14 cellular contexts compared by ENCODE assay signal in the genomic region with DNA sequence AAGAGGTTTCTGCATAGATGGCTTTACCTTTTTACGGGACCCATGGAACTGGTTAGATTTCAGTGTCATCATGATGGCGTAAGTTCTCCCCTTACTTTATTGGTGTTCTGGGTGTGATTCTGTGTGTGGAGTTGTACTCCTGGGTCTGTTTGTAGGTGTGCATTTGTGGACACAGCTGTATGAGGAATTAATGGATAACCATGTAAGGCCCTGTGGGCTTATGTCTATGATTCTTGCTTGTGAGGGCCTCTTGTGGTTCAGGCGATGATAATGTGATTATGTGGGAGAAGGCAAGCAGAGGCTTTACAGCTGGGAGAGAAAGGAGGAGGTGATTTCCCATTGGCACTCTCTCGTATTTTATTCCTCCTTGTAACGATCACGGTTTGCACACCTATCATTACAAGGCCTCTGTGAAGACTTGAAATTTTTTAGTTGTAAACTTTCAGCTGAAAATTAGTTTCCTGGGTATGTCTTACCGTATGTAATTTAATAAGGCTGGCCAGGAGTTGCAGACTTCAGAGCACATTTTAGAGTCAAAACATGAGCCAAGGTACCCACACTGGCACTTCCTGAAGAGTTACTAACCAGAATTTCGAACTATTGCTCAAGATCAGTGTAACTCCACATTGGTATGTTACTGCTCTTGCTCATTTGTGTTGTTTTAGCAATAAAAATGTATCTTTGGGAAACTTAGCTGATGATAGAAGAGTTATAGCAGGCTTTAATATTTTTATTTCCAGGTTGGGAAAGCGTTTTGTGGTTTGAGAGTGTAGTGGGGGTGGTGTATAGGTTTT.
DNase-seq lines count a peak whose midpoint lies in the region; ATAC-seq, FAIRE-seq and TF ChIP-seq lines count a peak whose summit lies in the region.
"Had no signal": no experiment of that assay in that cellular context is flagged by ENCODE, and none has a peak within 500 bp of the region (broad histone marks: within the 10 kb centered on the region; RNA-seq: fewer than 3 reads in every experiment).

No MANE protein-coding gene starts in this region.

- in situ Hi-C loops in HepG2 (cut with HindIII; ENCODE audit: extremely low pct_ligation_motif_present, low pct_unique_long_range_greater_than_20kb), result no loop called here

- H3K9me3 Mint-ChIP-seq in activated CD8-positive, alpha-beta T cell treated with anti-CD3 and anti-CD28 coated beads for 36 hours, result no peaks in the 10 kb centered on the region
- H3K9me3 Mint-ChIP-seq: activated CD4-positive, alpha-beta T cell treated with anti-CD3 and anti-CD28 coated beads, Interleukin-2, amount 10 ng/mL, durations not matched to agents 7 days and 5 days had no signal

- ATAC-seq in HepG2, result peak; percentile 31; the same call in 1 of the 3 replicates
- ATAC-seq in activated CD8-positive, alpha-beta T cell treated with anti-CD3 and anti-CD28 coated beads for 36 hours, result no peak

- intact Hi-C loops in breast epithelium (cut with DNase I; ENCODE audit: low total_unique reads), result no loop called here
- intact Hi-C loops in HepG2 (cut with micrococcal nuclease; ENCODE audit: unreplicated experiment), result no loop called here
- intact Hi-C loops in activated CD8-positive, alpha-beta T cell treated with anti-CD3 and anti-CD28 coated beads for 36 hours (cut with micrococcal nuclease), result no loop called here

- POLR2A ChIA-PET in BJ (lab: Charles Lee) (no interaction called here), HepG2 (lab: Yijun Ruan, JAX) (no interaction called here)
- POLR2A ChIA-PET in activated CD8-positive, alpha-beta T cell treated with anti-CD3 and anti-CD28 coated beads for 36 hours (lab: Charles Lee), result no interaction called here

- H3K79me2 ChIP-seq in Loucy (ENCODE audit: insufficient read depth, low read length) (no peaks in the 10 kb centered on the region), HepG2 (ENCODE audit: insufficient read depth, low read length) (no peaks in the 10 kb centered on the region)

- H3K9me3 ChIP-seq in Loucy (ENCODE audit: insufficient read depth, low read depth, low read length) (no peaks in the 10 kb centered on the region), breast epithelium (no peaks in the 10 kb centered on the region), HepG2 (ENCODE audit: low read length) (no peaks in the 10 kb centered on the region)
- H3K9me3 ChIP-seq: left ventricle myocardium inferior, vagina had no signal

- H4K20me1 ChIP-seq in Loucy (ENCODE audit: insufficient read depth, low read length, poor library complexity, severe bottlenecking) (no peaks in the 10 kb centered on the region), HepG2 (ENCODE audit: insufficient read depth, low read length) (no peaks in the 10 kb centered on the region)

- no peaks in the 10 kb centered on the region for H3K27me3 Mint-ChIP-seq in activated CD8-positive, alpha-beta T cell treated with anti-CD3 and anti-CD28 coated beads for 36 hours

- TF ChIP-seq RAD21 in HepG2 (CRISPR knock-in tag; IDR thresholded peaks at IDR 0.05), result no peak

- BruUV-seq in HepG2 (replicated peaks; lab: Mats Ljungman, UMichigan), result no TSS peak

- TF ChIP-seq CTCF in BJ (IDR thresholded peaks at IDR 0.05; ENCODE audit: insufficient read depth, low read depth, low read length) (no peak), Loucy (conservative IDR thresholded peaks at IDR 0.05; ENCODE audit: low read length) (no peak), breast epithelium (IDR thresholded peaks at IDR 0.05) (no peak), HepG2 (CRISPR knock-in tag; IDR thresholded peaks at IDR 0.05) (0 out of 2 replicates have a peak, but pooled peaks have one; percentile 15)
- no peak for TF ChIP-seq CTCF in activated CD8-positive, alpha-beta T cell treated with anti-CD3 and anti-CD28 coated beads for 36 hours (IDR thresholded peaks at IDR 0.05)

- H3K4me3 ChIP-seq in BJ (ENCODE audit: low read depth, low read length), result no peak overlapping the region
- peak overlapping the region; percentile 24 for H3K4me3 ChIP-seq in Loucy (ENCODE audit: low read length, poor library complexity, severe bottlenecking)
- no peak overlapping the region for H3K4me3 ChIP-seq in breast epithelium
- no peak overlapping the region for H3K4me3 ChIP-seq in HepG2 (replicated peaks in 1 of 3; ENCODE audit: insufficient read depth in 1 of 3, low read depth in 2 of 3, low read length in 3 of 3)
- H3K4me3 ChIP-seq: left ventricle myocardium inferior, vagina had no signal

- H3K27ac Mint-ChIP-seq in activated CD8-positive, alpha-beta T cell treated with anti-CD3 and anti-CD28 coated beads for 36 hours, result no peak overlapping the region
- H3K27ac Mint-ChIP-seq: activated CD4-positive, alpha-beta T cell treated with anti-CD3 and anti-CD28 coated beads, Interleukin-2, amount 10 ng/mL, durations not matched to agents 7 days and 5 days had no signal

- no peaks in the 10 kb centered on the region for H3K36me3 Mint-ChIP-seq in activated CD8-positive, alpha-beta T cell treated with anti-CD3 and anti-CD28 coated beads for 36 hours (ENCODE audit: low read depth)

- no peak for FAIRE-seq in HepG2 (lab: Jason Lieb, UNC)

- H3K4me1 Mint-ChIP-seq in activated CD8-positive, alpha-beta T cell treated with anti-CD3 and anti-CD28 coated beads for 36 hours (ENCODE audit: low read depth), result peaks cover 2% of the 10 kb centered on the region

- H3K27me3 ChIP-seq in BJ (ENCODE audit: control insufficient read depth, insufficient read depth, low read length), result no peaks in the 10 kb centered on the region
- no peaks in the 10 kb centered on the region for H3K27me3 ChIP-seq in Loucy (ENCODE audit: insufficient read depth, low read length, poor library complexity, severe bottlenecking)
- no peaks in the 10 kb centered on the region for H3K27me3 ChIP-seq in breast epithelium
- H3K27me3 ChIP-seq in HepG2 (ENCODE audit: control insufficient read depth in 1 of 2, insufficient read depth in 2 of 2, low read length in 2 of 2), result no peaks in the 10 kb centered on the region
- H3K27me3 ChIP-seq: vagina had no signal

- H3K27ac ChIP-seq in breast epithelium (peak overlapping the region; percentile 11 to 28), HepG2 (ENCODE audit: extremely low read length, insufficient read depth, low read length) (no peak overlapping the region), substantia nigra (ENCODE audit: low read depth, low read length, poor library complexity, severe bottlenecking) (no peak overlapping the region)
- H3K27ac ChIP-seq: C4-2B, left ventricle myocardium inferior, vagina had no signal

- CTCF ChIA-PET in BJ (lab: Yijun Ruan, JAX), result interaction anchor here (0.8 to 1.6 kb wide), 3 partner anchors 8 to 97 kb away, joined by 3 to 4 read pairs (median 4); no protein-coding TSS in a partner anchor
- CTCF ChIA-PET in HepG2 (lab: Yijun Ruan, JAX; ENCODE audit: low intra/inter-chr PET ratio, low total read pairs), result no interaction called here
- CTCF ChIA-PET in activated CD8-positive, alpha-beta T cell treated with anti-CD3 and anti-CD28 coated beads for 36 hours (lab: Charles Lee), result interaction anchor here (1.6 to 2.1 kb wide), 4 partner anchors 8 to 266 kb away, joined by 4 to 9 read pairs (median 6); no protein-coding TSS in a partner anchor

- H3F3A ChIP-seq in Loucy (ENCODE audit: low read depth), result no peaks in the 10 kb centered on the region

- TF ChIP-seq POLR2A in breast epithelium (IDR thresholded peaks at IDR 0.05) (no peak), HepG2 (IDR thresholded peaks at IDR 0.05; ENCODE audit: insufficient read depth in 1 of 2, low read depth in 2 of 2, low read length in 2 of 2) (no peak)

- H3K4me2 ChIP-seq in Loucy (ENCODE audit: low read depth, low read length, poor library complexity, severe bottlenecking) (peak overlapping the region; percentile 58), HepG2 (ENCODE audit: low read depth, low read length) (no peak overlapping the region)

- H3K4me3 Mint-ChIP-seq in activated CD8-positive, alpha-beta T cell treated with anti-CD3 and anti-CD28 coated beads for 36 hours, result no peak overlapping the region
- H3K4me3 Mint-ChIP-seq: activated CD4-positive, alpha-beta T cell treated with anti-CD3 and anti-CD28 coated beads, Interleukin-2, amount 10 ng/mL, durations not matched to agents 7 days and 5 days had no signal

- H3K36me3 ChIP-seq in BJ (ENCODE audit: control insufficient read depth, insufficient read depth, low read length) (peaks cover 1% of the 10 kb centered on the region; the same call in 1 of the 2 replicates), Loucy (ENCODE audit: insufficient read depth, low read length) (no peaks in the 10 kb centered on the region), breast epithelium (no peaks in the 10 kb centered on the region), HepG2 (replicated peaks in 1 of 2; ENCODE audit: control insufficient read depth in 1 of 2, insufficient read depth in 2 of 2, low read length in 2 of 2) (no peaks in the 10 kb centered on the region)
- H3K36me3 ChIP-seq: left ventricle myocardium inferior, vagina had no signal

- no peaks in the 10 kb centered on the region for H3K9me2 ChIP-seq in Loucy (replicated peaks; ENCODE audit: low read depth, low read length)

- WGBS in HepG2 (ENCODE audit: low lambda C conversion rate), result 68% methylated on average over 9 of the region's 9 CpGs

- H2AFZ ChIP-seq in Loucy (ENCODE audit: low read length), result peak overlapping the region; percentile 86
- no peak overlapping the region for H2AFZ ChIP-seq in HepG2 (ENCODE audit: low read length)

- H3K9ac ChIP-seq in Loucy (ENCODE audit: low read depth, low read length, poor library complexity, severe bottlenecking), result peak overlapping the region; percentile 38
- no peak overlapping the region for H3K9ac ChIP-seq in HepG2 (ENCODE audit: insufficient read depth, low read depth, low read length)

- TF ChIP-seq EP300 in HepG2 (IDR thresholded peaks at IDR 0.05; ENCODE audit: low read depth in 2 of 2, low read length in 2 of 2) (no peak), HepG2 (CRISPR knock-in tag; IDR thresholded peaks at IDR 0.05; ENCODE audit: borderline replicate concordance) (no peak)

- DNase-seq in BJ (ENCODE audit: low read depth) (peak; percentile 46), breast epithelium (ENCODE audit: low spot score in 2 of 2) (no peak), HepG2 (ENCODE audit: low spot score) (no peak), substantia nigra (lab: John Stamatoyannopoulos, UW) (no peak), NCI-H2227 (lab: John Stamatoyannopoulos, UW; ENCODE audit: unreplicated experiment) (no peak), DMS153 treated with DMSO at 0.1 percent for 48 hours (lab: John Stamatoyannopoulos, UW; ENCODE audit: unreplicated experiment) (no peak)
- DNase-seq in activated CD8-positive, alpha-beta T cell treated with anti-CD3 and anti-CD28 coated beads for 36 hours, result no peak
- DNase-seq: activated CD4-positive, alpha-beta T cell treated with anti-CD3 and anti-CD28 coated beads, Interleukin-2, amount 10 ng/mL, durations not matched to agents 7 days and 5 days; activated naive CD4-positive, alpha-beta T cell treated with Interleukin-2 at 50 U/mL for 16 hours; left ventricle myocardium inferior; NCI-H187 had no signal

- H3K4me1 ChIP-seq in Loucy (ENCODE audit: insufficient read depth, low read length, poor library complexity, severe bottlenecking), result peaks cover 29% of the 10 kb centered on the region
- peaks cover 0 to 5% of the 10 kb centered on the region in 2 donors for H3K4me1 ChIP-seq in breast epithelium
- peaks cover 17% of the 10 kb centered on the region for H3K4me1 ChIP-seq in HepG2 (ENCODE audit: insufficient read depth, low read length)
- H3K4me1 ChIP-seq: vagina had no signal

TF ChIP-seq in HepG2, 621 proteins besides CTCF, POLR2A, EP300 and RAD21 (continues in another document):
- TF ChIP-seq MIER3 (CRISPR knock-in tag; IDR thresholded peaks at IDR 0.05; ENCODE audit: borderline replicate concordance), result no peak

Comparison
In these comparisons a context has a peak if more than half of its experiments do, and no peak if none do; other contexts are left out.
1. H3K27ac ChIP-seq: peak in breast epithelium (2 of 2); none in HepG2 (single experiment) and substantia nigra (single experiment).